17 cellular contexts compared by ENCODE assay signal in genomic region chrX:1433646-1434357, GRCh38.
"Had no signal": no experiment of that assay in that cellular context is flagged by ENCODE, and none has a peak within 500 bp of the region (broad histone marks: within the 10 kb centered on the region; RNA-seq: fewer than 3 reads in every experiment).

No MANE protein-coding gene starts in this region.

- H3K27me3 ChIP-seq: heart right ventricle, stomach, suprapubic skin, tibial nerve had no signal

- H3K4me3 Mint-ChIP-seq: activated CD4-positive, alpha-beta memory T cell treated with anti-CD3 and anti-CD28 coated beads for 36 hours; activated naive CD4-positive, alpha-beta T cell treated with anti-CD3 and anti-CD28 coated beads for 36 hours; mesothelial cell of epicardium; naive thymus-derived CD8-positive, alpha-beta T cell; T-helper 2 cell treated with Interferon-gamma antibody and Interleukin-4, amounts not matched to agents 5 μg/mL and 100 μg/mL, for 36 hours had no signal

- H3K4me1 ChIP-seq: heart right ventricle, prostate gland, stomach, suprapubic skin, tibial nerve had no signal

- H3K9me3 ChIP-seq: heart right ventricle, prostate gland, stomach, suprapubic skin, tibial nerve had no signal

- H3K27me3 Mint-ChIP-seq: activated CD4-positive, alpha-beta memory T cell treated with anti-CD3 and anti-CD28 coated beads for 36 hours; naive thymus-derived CD8-positive, alpha-beta T cell had no signal

- H3K36me3 ChIP-seq: prostate gland had no signal

- H3K4me1 Mint-ChIP-seq: mesothelial cell of epicardium had no signal

- H3K27ac Mint-ChIP-seq: activated CD4-positive, alpha-beta memory T cell treated with anti-CD3 and anti-CD28 coated beads for 36 hours; activated naive CD4-positive, alpha-beta T cell treated with anti-CD3 and anti-CD28 coated beads for 36 hours; mesothelial cell of epicardium; T-helper 2 cell treated with Interferon-gamma antibody and Interleukin-4, amounts not matched to agents 5 μg/mL and 100 μg/mL, for 36 hours had no signal

- H3K9me3 Mint-ChIP-seq: activated naive CD4-positive, alpha-beta T cell treated with anti-CD3 and anti-CD28 coated beads for 36 hours had no signal

- H3K4me3 ChIP-seq: heart right ventricle, prostate gland, stomach, suprapubic skin, tibial nerve had no signal

- H3K27ac ChIP-seq: heart right ventricle, prostate gland, stomach, suprapubic skin, tibial nerve had no signal

- DNase-seq: activated CD4-positive, alpha-beta memory T cell treated with anti-CD3 and anti-CD28 coated beads for 36 hours; activated CD4-positive, alpha-beta T cell treated with anti-CD3 and anti-CD28 coated beads for 1 hour; activated naive CD4-positive, alpha-beta T cell treated with anti-CD3 and anti-CD28 coated beads for 36 hours; activated T-cell treated with anti-CD3 and anti-CD28 coated beads, Interleukin-2, amount 50 U/mL, for 48 hours; amygdala; cerebellar nuclear complex; cortex of kidney; heart right ventricle; mammary epithelial cell; stimulated activated CD4-positive, alpha-beta T cell treated with anti-CD3 and anti-CD28 coated beads, Interleukin-4, amount 100 ng/mL, for 4 hours; stomach had no signal
